Comparison of ENCODE assay signal across 2 cellular contexts in genomic region chr19:47470447-47471195, GRCh38.
TF ChIP-seq lines count a peak whose summit lies in the region.

No MANE protein-coding gene starts in this region.

TF ChIP-seq in A549, 52 proteins besides CTCF, POLR2A, EP300 and RAD21 (continued from another document):
- TF ChIP-seq EHF (CRISPR knock-in tag; IDR thresholded peaks at IDR 0.05): no peak
- TF ChIP-seq NFE2L2 (conservative IDR thresholded peaks at IDR 0.05; ENCODE audit: low read length): no peak

TF ChIP-seq in GM23338, 12 proteins besides CTCF, POLR2A, EP300 and RAD21:
- TF ChIP-seq ZNF462 (CRISPR knock-in tag; IDR thresholded peaks at IDR 0.05): no peak
